2 cellular contexts compared by ENCODE assay signal in the genomic region with DNA sequence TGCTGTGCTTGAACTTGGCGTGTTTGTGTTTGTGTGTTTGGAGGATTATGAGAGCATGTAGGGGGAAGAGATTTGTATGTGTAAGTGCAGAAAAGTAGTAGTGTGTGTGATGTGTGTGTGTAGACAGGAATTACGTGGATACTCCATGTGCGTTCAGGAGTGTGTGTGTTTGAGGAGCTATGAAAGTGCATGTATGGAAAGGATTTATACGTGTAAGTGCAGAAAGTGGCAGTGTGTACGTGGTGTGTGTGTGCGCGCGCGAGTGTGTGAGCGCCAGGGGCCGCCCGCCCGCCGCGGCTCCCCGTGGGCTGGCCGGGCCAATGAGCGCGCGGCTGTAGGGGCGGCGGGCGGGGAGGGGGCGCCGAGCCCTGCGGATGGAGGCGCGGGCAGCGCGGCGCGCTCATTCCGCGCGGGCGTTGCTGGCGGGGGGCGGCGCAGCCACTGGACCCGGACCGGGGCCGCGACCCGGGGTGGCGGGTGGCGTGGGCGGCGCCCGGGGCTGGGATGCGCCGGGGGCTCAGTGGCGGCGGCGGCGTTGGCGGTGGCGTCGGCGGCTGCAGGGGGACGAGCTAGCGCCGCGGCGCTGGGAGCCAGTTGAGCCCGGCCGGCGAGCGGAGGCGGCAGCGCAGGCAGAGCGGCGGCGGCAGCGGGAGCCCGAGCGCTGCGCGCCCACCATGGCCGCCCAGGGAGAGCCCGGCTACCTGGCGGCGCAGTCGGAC.
TF ChIP-seq lines count a peak whose summit lies in the region.

A gene with protein sequence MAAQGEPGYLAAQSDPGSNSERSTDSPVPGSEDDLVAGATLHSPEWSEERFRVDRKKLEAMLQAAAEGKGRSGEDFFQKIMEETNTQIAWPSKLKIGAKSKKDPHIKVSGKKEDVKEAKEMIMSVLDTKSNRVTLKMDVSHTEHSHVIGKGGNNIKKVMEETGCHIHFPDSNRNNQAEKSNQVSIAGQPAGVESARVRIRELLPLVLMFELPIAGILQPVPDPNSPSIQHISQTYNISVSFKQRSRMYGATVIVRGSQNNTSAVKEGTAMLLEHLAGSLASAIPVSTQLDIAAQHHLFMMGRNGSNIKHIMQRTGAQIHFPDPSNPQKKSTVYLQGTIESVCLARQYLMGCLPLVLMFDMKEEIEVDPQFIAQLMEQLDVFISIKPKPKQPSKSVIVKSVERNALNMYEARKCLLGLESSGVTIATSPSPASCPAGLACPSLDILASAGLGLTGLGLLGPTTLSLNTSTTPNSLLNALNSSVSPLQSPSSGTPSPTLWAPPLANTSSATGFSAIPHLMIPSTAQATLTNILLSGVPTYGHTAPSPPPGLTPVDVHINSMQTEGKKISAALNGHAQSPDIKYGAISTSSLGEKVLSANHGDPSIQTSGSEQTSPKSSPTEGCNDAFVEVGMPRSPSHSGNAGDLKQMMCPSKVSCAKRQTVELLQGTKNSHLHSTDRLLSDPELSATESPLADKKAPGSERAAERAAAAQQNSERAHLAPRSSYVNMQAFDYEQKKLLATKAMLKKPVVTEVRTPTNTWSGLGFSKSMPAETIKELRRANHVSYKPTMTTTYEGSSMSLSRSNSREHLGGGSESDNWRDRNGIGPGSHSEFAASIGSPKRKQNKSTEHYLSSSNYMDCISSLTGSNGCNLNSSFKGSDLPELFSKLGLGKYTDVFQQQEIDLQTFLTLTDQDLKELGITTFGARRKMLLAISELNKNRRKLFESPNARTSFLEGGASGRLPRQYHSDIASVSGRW (plus strand): TSS at position 403 of the 719 bp plus-strand sequence. CDS start 272 bp downstream, at position 675.

TF ChIP-seq in SK-N-SH treated with all-trans-retinoic acid at 6 μM for 48 hours, 23 proteins besides CTCF, POLR2A, EP300 and RAD21:
- TF ChIP-seq ZNF8 (CRISPR knock-in tag; IDR thresholded peaks at IDR 0.05), result no peak
- no peak for TF ChIP-seq TSHZ2 (CRISPR knock-in tag; IDR thresholded peaks at IDR 0.05)
- TF ChIP-seq, protein P1, sequence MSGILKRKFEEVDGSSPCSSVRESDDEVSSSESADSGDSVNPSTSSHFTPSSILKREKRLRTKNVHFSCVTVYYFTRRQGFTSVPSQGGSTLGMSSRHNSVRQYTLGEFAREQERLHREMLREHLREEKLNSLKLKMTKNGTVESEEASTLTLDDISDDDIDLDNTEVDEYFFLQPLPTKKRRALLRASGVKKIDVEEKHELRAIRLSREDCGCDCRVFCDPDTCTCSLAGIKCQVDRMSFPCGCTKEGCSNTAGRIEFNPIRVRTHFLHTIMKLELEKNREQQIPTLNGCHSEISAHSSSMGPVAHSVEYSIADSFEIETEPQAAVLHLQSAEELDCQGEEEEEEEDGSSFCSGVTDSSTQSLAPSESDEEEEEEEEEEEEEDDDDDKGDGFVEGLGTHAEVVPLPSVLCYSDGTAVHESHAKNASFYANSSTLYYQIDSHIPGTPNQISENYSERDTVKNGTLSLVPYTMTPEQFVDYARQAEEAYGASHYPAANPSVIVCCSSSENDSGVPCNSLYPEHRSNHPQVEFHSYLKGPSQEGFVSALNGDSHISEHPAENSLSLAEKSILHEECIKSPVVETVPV (CRISPR knock-in tag; IDR thresholded peaks at IDR 0.05), result no peak
- TF ChIP-seq CSDC2 (CRISPR knock-in tag; IDR thresholded peaks at IDR 0.05), result no peak
- TF ChIP-seq TCF4 (CRISPR knock-in tag; IDR thresholded peaks at IDR 0.05; ENCODE audit: borderline replicate concordance), result no peak
- no peak for TF ChIP-seq SNAI2 (CRISPR knock-in tag; IDR thresholded peaks at IDR 0.05)
- TF ChIP-seq ZFP3 (CRISPR knock-in tag; IDR thresholded peaks at IDR 0.05), result no peak
- TF ChIP-seq, protein P2, sequence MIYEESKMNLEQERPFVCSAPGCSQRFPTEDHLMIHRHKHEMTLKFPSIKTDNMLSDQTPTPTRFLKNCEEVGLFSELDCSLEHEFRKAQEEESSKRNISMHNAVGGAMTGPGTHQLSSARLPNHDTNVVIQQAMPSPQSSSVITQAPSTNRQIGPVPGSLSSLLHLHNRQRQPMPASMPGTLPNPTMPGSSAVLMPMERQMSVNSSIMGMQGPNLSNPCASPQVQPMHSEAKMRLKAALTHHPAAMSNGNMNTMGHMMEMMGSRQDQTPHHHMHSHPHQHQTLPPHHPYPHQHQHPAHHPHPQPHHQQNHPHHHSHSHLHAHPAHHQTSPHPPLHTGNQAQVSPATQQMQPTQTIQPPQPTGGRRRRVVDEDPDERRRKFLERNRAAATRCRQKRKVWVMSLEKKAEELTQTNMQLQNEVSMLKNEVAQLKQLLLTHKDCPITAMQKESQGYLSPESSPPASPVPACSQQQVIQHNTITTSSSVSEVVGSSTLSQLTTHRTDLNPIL (CRISPR knock-in tag; IDR thresholded peaks at IDR 0.05; ENCODE audit: low read depth), result no peak
- TF ChIP-seq POU6F1 (CRISPR knock-in tag; IDR thresholded peaks at IDR 0.05; ENCODE audit: borderline replicate concordance, low read depth), result no peak
- TF ChIP-seq TOX (CRISPR knock-in tag; IDR thresholded peaks at IDR 0.05; ENCODE audit: borderline replicate concordance), result no peak

TF ChIP-seq in endothelial cell of umbilical vein, 7 proteins besides CTCF, POLR2A, EP300 and RAD21:
- TF ChIP-seq FOS (IDR thresholded peaks at IDR 0.05; ENCODE audit: borderline replicate concordance, insufficient read depth, low read length) (no peak), EZH2 (IDR thresholded peaks at IDR 0.05; ENCODE audit: borderline replicate concordance, low read depth, low read length, severe bottlenecking) (peak; percentile 68), JUN (IDR thresholded peaks at IDR 0.05; ENCODE audit: borderline replicate concordance, insufficient read depth, insufficient read length, low read depth) (no peak), GATA2 (IDR thresholded peaks at IDR 0.05; ENCODE audit: insufficient read depth, insufficient read length, low read depth, low read length) (no peak), POLR2AphosphoS5 (IDR thresholded peaks at IDR 0.05; ENCODE audit: insufficient read depth, low read depth, low read length) (no peak), MYC (IDR thresholded peaks at IDR 0.05; ENCODE audit: low read depth, low read length) (no peak)
- TF ChIP-seq, protein P3, sequence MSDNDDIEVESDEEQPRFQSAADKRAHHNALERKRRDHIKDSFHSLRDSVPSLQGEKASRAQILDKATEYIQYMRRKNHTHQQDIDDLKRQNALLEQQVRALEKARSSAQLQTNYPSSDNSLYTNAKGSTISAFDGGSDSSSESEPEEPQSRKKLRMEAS (IDR thresholded peaks at IDR 0.05; ENCODE audit: insufficient read depth, insufficient read length), result no peak
